9 cellular contexts compared by ENCODE assay signal in genomic region chr18:2186967-2187366, GRCh38.
"Had no signal": no experiment of that assay in that cellular context is flagged by ENCODE, and none has a peak within 500 bp of the region (broad histone marks: within the 10 kb centered on the region; RNA-seq: fewer than 3 reads in every experiment).

No MANE protein-coding gene starts in this region.

- H3K36me3 ChIP-seq: HAP-1 had no signal

- ATAC-seq: GM23338, HCT116 had no signal

- DNase-seq: GM23248, GOT3, H7, H9, HCEC 1CT, HFFc6 had no signal

- H3K9ac ChIP-seq: GM23248 had no signal

- H3K4me1 ChIP-seq: HAP-1 had no signal

- H2AFZ ChIP-seq: GM23248, GM23338 had no signal

- H3K4me3 ChIP-seq: GM23248, GM23338, HAP-1 had no signal

- H3K27ac ChIP-seq: GM23248 had no signal

- H3K9me3 ChIP-seq: HAP-1 had no signal

- H3K4me2 ChIP-seq: GM23338 had no signal
